23 cellular contexts compared by ENCODE assay signal in genomic region chr21:45545691-45546531, GRCh38. TPM values are rescaled to one million over a fixed set of nuclear protein-coding genes. Genes with fewer than 3 reads are reported as not detected.
A peak's percentile ranks its signal among the peaks of the same experiment; 100 is the strongest.
DNase-seq lines count a peak whose midpoint lies in the region; ATAC-seq and TF ChIP-seq lines count a peak whose summit lies in the region.
"Had no signal": no experiment of that assay in that cellular context is flagged by ENCODE, and none has a peak within 500 bp of the region (broad histone marks: within the 10 kb centered on the region; RNA-seq: fewer than 3 reads in every experiment).

No MANE protein-coding gene starts in this region.

- no peaks in the 10 kb centered on the region; the same call in 1 of the 2 replicates for H3K79me2 ChIP-seq in H9 (ENCODE audit: insufficient read depth, low read length)
- H3K79me2 ChIP-seq: hepatocyte had no signal

- no peak overlapping the region for H3K27ac ChIP-seq in H9 (ENCODE audit: insufficient read length, low read depth, low read length)
- H3K27ac ChIP-seq: breast epithelium, foreskin keratinocyte, hepatocyte, prostate gland had no signal

- no peak overlapping the region for H2BK5ac ChIP-seq in H9 (ENCODE audit: insufficient read length, low read length)

- H3K56ac ChIP-seq in H9 (ENCODE audit: insufficient read length, low read depth, low read length) = no peak overlapping the region

- peaks cover 18% of the 10 kb centered on the region for H3K4me1 Mint-ChIP-seq in activated CD8-positive, alpha-beta memory T cell treated with anti-CD3 and anti-CD28 coated beads, Interleukin-2, amount 10 ng/mL, durations not matched to agents 7 days and 5 days
- peaks cover 16 to 18% of the 10 kb centered on the region in 2 experiments for H3K4me1 Mint-ChIP-seq in H9

- H3K4me3 Mint-ChIP-seq in activated CD8-positive, alpha-beta memory T cell treated with anti-CD3 and anti-CD28 coated beads, Interleukin-2, amount 10 ng/mL, durations not matched to agents 7 days and 5 days = no peak overlapping the region
- no peak overlapping the region for H3K4me3 Mint-ChIP-seq in H9
- H3K4me3 Mint-ChIP-seq: activated CD8-positive, alpha-beta T cell treated with anti-CD3 and anti-CD28 coated beads, Interleukin-2, amount 10 ng/mL, durations not matched to agents 7 days and 5 days; natural killer cell had no signal

- H3K27ac Mint-ChIP-seq in activated CD8-positive, alpha-beta memory T cell treated with anti-CD3 and anti-CD28 coated beads, Interleukin-2, amount 10 ng/mL, durations not matched to agents 7 days and 5 days = no peak overlapping the region
- H3K27ac Mint-ChIP-seq in H9 = peak overlapping the region in 1 of 3 experiments; percentile 59; a peak in 1 of 7 replicates
- H3K27ac Mint-ChIP-seq: activated CD8-positive, alpha-beta T cell treated with anti-CD3 and anti-CD28 coated beads, Interleukin-2, amount 10 ng/mL, durations not matched to agents 7 days and 5 days; natural killer cell had no signal

- no peak overlapping the region for H2BK12ac ChIP-seq in H9 (ENCODE audit: insufficient read length, low read depth, low read length)

- H3K27me3 ChIP-seq in H9 (ENCODE audit: insufficient read depth, low read length) = no peaks in the 10 kb centered on the region
- H3K27me3 ChIP-seq: hepatocyte had no signal

- no peak overlapping the region for H4K8ac ChIP-seq in H9 (replicated peaks; ENCODE audit: insufficient read length, low read depth, low read length)

- no peak overlapping the region for H3K23ac ChIP-seq in H9 (ENCODE audit: insufficient read length, low read depth, low read length)

- no peak overlapping the region for H4K91ac ChIP-seq in H9 (ENCODE audit: insufficient read length, low read depth, low read length)

- no peak overlapping the region for H2BK15ac ChIP-seq in H9 (ENCODE audit: low read depth, low read length)

- no peak overlapping the region for H4K5ac ChIP-seq in H9 (ENCODE audit: insufficient read length, low read depth, low read length)

- no peaks in the 10 kb centered on the region for H3K36me3 Mint-ChIP-seq in activated CD8-positive, alpha-beta memory T cell treated with anti-CD3 and anti-CD28 coated beads, Interleukin-2, amount 10 ng/mL, durations not matched to agents 7 days and 5 days
- peaks cover 0 to 7% (median 2%) of the 10 kb centered on the region in 3 experiments; a peak in 2 of 7 replicates for H3K36me3 Mint-ChIP-seq in H9 (ENCODE audit: insufficient read depth in 1 of 3, low read depth in 3 of 3)
- H3K36me3 Mint-ChIP-seq: natural killer cell had no signal

- no peaks in the 10 kb centered on the region for H4K20me1 ChIP-seq in H9 (ENCODE audit: control insufficient read depth, insufficient read depth, insufficient read length)

- no peak overlapping the region for H2BK20ac ChIP-seq in H9 (ENCODE audit: low read depth, low read length, poor library complexity, severe bottlenecking)

- H2AFZ ChIP-seq in H9 (ENCODE audit: low read length) = no peak overlapping the region
- H2AFZ ChIP-seq: hepatocyte had no signal

- H3T11ph ChIP-seq in H9 (ENCODE audit: low read length) = no peak overlapping the region

- H3K23me2 ChIP-seq in H9 (ENCODE audit: insufficient read length, low read depth, low read length, poor library complexity, severe bottlenecking) = peaks cover 5% of the 10 kb centered on the region

- H3K4me2 ChIP-seq in H9 (ENCODE audit: insufficient read depth, insufficient read length, low read length) = no peak overlapping the region
- H3K4me2 ChIP-seq: hepatocyte, smooth muscle cell had no signal

- H3K9me3 ChIP-seq in H9 (ENCODE audit: control insufficient read depth, low read depth, low read length) = no peaks in the 10 kb centered on the region
- H3K9me3 ChIP-seq: breast epithelium, prostate gland had no signal

- no peak overlapping the region for H2AK5ac ChIP-seq in H9 (ENCODE audit: insufficient read length, low read length)

- H3K4ac ChIP-seq in H9 (ENCODE audit: low read depth, low read length) = no peak overlapping the region

- intact Hi-C loops in posterior vena cava (cut with DNase I) = no loop called here

- DNase-seq in activated CD8-positive, alpha-beta memory T cell treated with anti-CD3 and anti-CD28 coated beads for 24 hours = peak; percentile 53
- no peak for DNase-seq in activated CD8-positive, alpha-beta memory T cell treated with anti-CD3 and anti-CD28 coated beads, Interleukin-2, amount 10 ng/mL, durations not matched to agents 7 days and 5 days
- DNase-seq in H9 = peak; percentile 18
- DNase-seq in islet precursor cell = peak; percentile 50
- DNase-seq in posterior vena cava (ENCODE audit: low spot score) = peak; percentile 73
- DNase-seq in NCI-H774 (lab: John Stamatoyannopoulos, UW) = no peak
- DNase-seq: activated CD8-positive, alpha-beta T cell treated with anti-CD3 and anti-CD28 coated beads, Interleukin-2, amount 10 ng/mL, durations not matched to agents 7 days and 5 days; DMS79; foreskin keratinocyte; KG1; mesenchymal stem cell; natural killer cell; NCI-H187 treated with DMSO at 0.1 percent for 48 hours; NK-92 treated with Interleukin-12 subunit alpha and Interleukin-12 subunit beta, amount 100 ng/mL, for 24 hours; RPMI8226; stimulated activated CD4-positive, alpha-beta T cell treated with anti-CD3 and anti-CD28 coated beads, Interleukin-4, amount 100 ng/mL, for 24 hours had no signal

- peaks cover 2% of the 10 kb centered on the region; the same call in 1 of the 2 replicates for H3K4me1 ChIP-seq in H9 (ENCODE audit: insufficient read depth, low read length)
- H3K4me1 ChIP-seq: foreskin keratinocyte had no signal

- no peaks in the 10 kb centered on the region for H3K79me1 ChIP-seq in H9 (ENCODE audit: insufficient read depth, low read depth, low read length, poor library complexity, severe bottlenecking)

- H3K18ac ChIP-seq in H9 (ENCODE audit: insufficient read length, low read depth, low read length) = no peak overlapping the region

- CTCF ChIA-PET in activated CD8-positive, alpha-beta memory T cell treated with anti-CD3 and anti-CD28 coated beads, Interleukin-2, amount 10 ng/mL, durations not matched to agents 7 days and 5 days (lab: Charles Lee) = interaction anchor here (0.7 to 2.1 kb wide), 2 partner anchors 10 to 63 kb away, joined by 3 to 7 read pairs; no protein-coding TSS in a partner anchor

- H3K9me3 Mint-ChIP-seq in activated CD8-positive, alpha-beta memory T cell treated with anti-CD3 and anti-CD28 coated beads, Interleukin-2, amount 10 ng/mL, durations not matched to agents 7 days and 5 days (ENCODE audit: low read depth) = no peaks in the 10 kb centered on the region
- H3K9me3 Mint-ChIP-seq in H9 = peaks cover 3 to 6% of the 10 kb centered on the region in 2 experiments; a peak in 3 of 5 replicates
- H3K9me3 Mint-ChIP-seq: activated T-helper 2 cell treated with anti-CD3 and anti-CD28 coated beads, Interferon-gamma antibody, Interleukin-2, Interleukin-4, amounts not matched to agents 10 μg/mL and 5 μg/mL and 100 μg/mL, durations not matched to agents 14 hours and 24 hours and 36 hours; natural killer cell had no signal

- H3K9ac ChIP-seq in H9 (ENCODE audit: extremely low read depth, insufficient read length, low read length) = no peak overlapping the region

- no peak overlapping the region; the same call in 1 of the 2 replicates for H3K14ac ChIP-seq in H9 (ENCODE audit: insufficient read depth, low read length)

- no peak for TF ChIP-seq CTCF in H9 (conservative IDR thresholded peaks at IDR 0.05)

- ATAC-seq in activated CD8-positive, alpha-beta memory T cell treated with anti-CD3 and anti-CD28 coated beads, Interleukin-2, amount 10 ng/mL, durations not matched to agents 7 days and 5 days = no peak
- no peak for ATAC-seq in GM21717 (IDR thresholded peaks at IDR 0.05; ENCODE audit: unreplicated experiment)
- no peak for ATAC-seq in GM19467 (IDR thresholded peaks at IDR 0.05; ENCODE audit: unreplicated experiment)
- ATAC-seq: activated CD8-positive, alpha-beta T cell treated with anti-CD3 and anti-CD28 coated beads, Interleukin-2, amount 10 ng/mL, durations not matched to agents 7 days and 5 days; foreskin keratinocyte; natural killer cell had no signal

- H3K27me3 Mint-ChIP-seq in activated CD8-positive, alpha-beta memory T cell treated with anti-CD3 and anti-CD28 coated beads, Interleukin-2, amount 10 ng/mL, durations not matched to agents 7 days and 5 days = no peaks in the 10 kb centered on the region
- peaks cover 26% of the 10 kb centered on the region for H3K27me3 Mint-ChIP-seq in H9 (ENCODE audit: low read depth)

- no peak overlapping the region for H2BK120ac ChIP-seq in H9 (ENCODE audit: low read depth, low read length, poor library complexity, severe bottlenecking)

- WGBS in H9 (ENCODE audit: extremely low coverage, insufficient read length, low lambda C conversion rate) = no CpG with 5 or more reads among the region's 22 CpGs

RNA-seq across cellular contexts. Expression of gene SLC19A1, which starts 3.7 kb away (rescaled TPM):
- 10 to 100 TPM; 53.2 to 60.2 TPM for total RNA-seq in activated CD8-positive, alpha-beta memory T cell treated with anti-CD3 and anti-CD28 coated beads, Interleukin-2, amount 10 ng/mL, durations not matched to agents 7 days and 5 days
- 31.4 and 32.4 TPM in 2 replicates for total RNA-seq in H9 (2021)
- 1 to 10 TPM; 4.5 to 6.5 TPM for total RNA-seq in posterior vena cava

Comparison
In these comparisons a context has a peak if more than half of its experiments do, and no peak if none do; other contexts are left out.
1. DNase-seq: peak in activated CD8-positive, alpha-beta memory T cell treated with anti-CD3 and anti-CD28 coated beads for 24 hours (single experiment), H9 (single experiment), islet precursor cell (single experiment) and posterior vena cava (single experiment); none in activated CD8-positive, alpha-beta memory T cell treated with anti-CD3 and anti-CD28 coated beads, Interleukin-2, amount 10 ng/mL, durations not matched to agents 7 days and 5 days (single experiment) and NCI-H774 (single experiment).